ENCODE assay signal across 1 cellular context in genomic region chr10:78977761-78978305, GRCh38.
TF ChIP-seq lines count a peak whose summit lies in the region.

No MANE protein-coding gene starts in this region.

TF ChIP-seq in K562, 482 proteins besides CTCF, POLR2A, EP300 and RAD21 (continued from another document):
- TF ChIP-seq BRF2 (IDR thresholded peaks at IDR 0.05; ENCODE audit: borderline replicate concordance, insufficient read depth, insufficient read length) = no peak
- TF ChIP-seq MITF (IDR thresholded peaks at IDR 0.05) = no peak
- no peak for TF ChIP-seq HDAC2 (IDR thresholded peaks at IDR 0.05)
- no peak for TF ChIP-seq ELK1 (CRISPR knock-in tag; IDR thresholded peaks at IDR 0.05)
- no peak for TF ChIP-seq NR2C2 (CRISPR knock-in tag; IDR thresholded peaks at IDR 0.05)
- TF ChIP-seq NR2C2 (tag; IDR thresholded peaks at IDR 0.05) = peak; percentile 61; the same call in 1 of the 2 replicates
- TF ChIP-seq ZNF76 (CRISPR knock-in tag; IDR thresholded peaks at IDR 0.05; ENCODE audit: borderline replicate concordance) = no peak
- TF ChIP-seq E2F4 (CRISPR knock-in tag; IDR thresholded peaks at IDR 0.05; ENCODE audit: low read depth) = no peak
